Comparison of ENCODE assay signal across 13 cellular contexts in genomic region chr9:93161801-93162635, GRCh38. TPM values are rescaled to one million over a fixed set of nuclear protein-coding genes. Genes with fewer than 3 reads are reported as not detected.
"Had no signal": no experiment of that assay in that cellular context is flagged by ENCODE, and none has a peak within 500 bp of the region (broad histone marks: within the 10 kb centered on the region; RNA-seq: fewer than 3 reads in every experiment).

No MANE protein-coding gene starts in this region.

- H3K4me3 ChIP-seq: adrenal gland, body of pancreas, ovary, thyroid gland had no signal

- DNase-seq: activated CD4-positive, alpha-beta T cell treated with anti-CD3 and anti-CD28 coated beads, Interleukin-2, amount 50 U/mL, for 48 hours; activated naive CD4-positive, alpha-beta T cell treated with anti-CD3 and anti-CD28 coated beads, Interleukin-2, amount 50 U/mL, for 16 hours; body of pancreas; effector memory CD4-positive, alpha-beta T cell; hypothalamus; kidney; ovary; stimulated activated CD4-positive, alpha-beta T cell treated with anti-CD3 and anti-CD28 coated beads, Interleukin-2, amount 100 ng/mL, for 24 hours; T-helper 17 cell; thyroid gland; WERI-Rb-1 had no signal

- H3K9me3 ChIP-seq: adrenal gland, body of pancreas, ovary, thyroid gland had no signal

- H3K4me1 ChIP-seq: adrenal gland, thyroid gland had no signal

- H3K36me3 ChIP-seq: adrenal gland, ovary, thyroid gland, WERI-Rb-1 had no signal

- H3K27me3 ChIP-seq: adrenal gland, body of pancreas, ovary, thyroid gland had no signal

- H3K27ac ChIP-seq: adrenal gland, body of pancreas, ovary, thyroid gland, WERI-Rb-1 had no signal

RNA-seq across cellular contexts. Expression of gene WNK2, which starts 21.9 kb away (rescaled TPM):
- total RNA-seq: pulmonary artery endothelial cell, T-helper 17 cell had no signal
